In the genomic region with DNA sequence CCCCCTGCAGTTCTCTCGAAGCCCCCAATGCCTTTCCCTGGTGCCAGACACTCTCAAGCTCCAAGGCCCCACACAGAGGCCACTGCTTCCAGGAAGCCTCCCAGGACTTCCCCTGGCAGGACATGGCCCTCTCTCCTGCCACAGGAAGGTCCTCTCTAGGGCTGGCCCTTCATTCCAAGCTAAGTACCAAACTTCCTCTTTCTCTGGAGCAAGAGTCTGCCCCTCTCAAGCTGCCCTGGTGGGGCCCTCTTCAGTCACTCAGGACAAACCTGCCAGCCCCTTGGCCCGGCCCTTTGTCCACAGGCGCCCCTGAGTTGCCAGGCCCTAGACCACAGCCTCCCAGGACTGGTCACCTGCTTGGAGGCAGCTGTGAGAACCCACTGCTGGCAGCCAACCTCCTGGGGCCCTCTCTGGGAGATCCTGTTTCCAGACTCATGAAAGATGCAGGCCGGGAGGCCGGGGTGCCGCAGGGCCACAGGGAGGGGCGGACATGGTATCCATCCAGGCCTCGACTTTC, we compare ENCODE assay signal across 9 cellular contexts. TPM values are rescaled to one million over a fixed set of nuclear protein-coding genes. Genes with fewer than 3 reads are reported as not detected.
DNase-seq lines count a peak whose midpoint lies in the region; ATAC-seq lines count a peak whose summit lies in the region.
"Had no signal": no experiment of that assay in that cellular context is flagged by ENCODE, and none has a peak within 500 bp of the region (broad histone marks: within the 10 kb centered on the region; RNA-seq: fewer than 3 reads in every experiment).

No MANE protein-coding gene starts in this region.

- H3K27me3 Mint-ChIP-seq in stimulated activated naive CD8-positive, alpha-beta T cell treated with anti-CD3 and anti-CD28 coated beads, Interleukin-15, Interleukin-2, amounts not matched to agents 100 ng/mL and 50 ng/mL, for 24 hours = no peaks in the 10 kb centered on the region

- peak overlapping the region; percentile 87 for H3K27ac Mint-ChIP-seq in stimulated activated naive CD8-positive, alpha-beta T cell treated with anti-CD3 and anti-CD28 coated beads, Interleukin-15, Interleukin-2, amounts not matched to agents 100 ng/mL and 50 ng/mL, for 24 hours

- no peaks in the 10 kb centered on the region for H3K27me3 ChIP-seq in effector memory CD4-positive, alpha-beta T cell (replicated peaks; ENCODE audit: control insufficient read depth, insufficient read depth, low read length, poor library complexity, severe bottlenecking)
- H3K27me3 ChIP-seq in muscle layer of duodenum (ENCODE audit: low read depth, low read length) = no peaks in the 10 kb centered on the region

- H3K9me3 Mint-ChIP-seq in stimulated activated naive CD8-positive, alpha-beta T cell treated with anti-CD3 and anti-CD28 coated beads, Interleukin-15, Interleukin-2, amounts not matched to agents 100 ng/mL and 50 ng/mL, for 24 hours = no peaks in the 10 kb centered on the region

- peak overlapping the region; percentile 48 for H3K4me3 Mint-ChIP-seq in stimulated activated naive CD8-positive, alpha-beta T cell treated with anti-CD3 and anti-CD28 coated beads, Interleukin-15, Interleukin-2, amounts not matched to agents 100 ng/mL and 50 ng/mL, for 24 hours

- DNase-seq in stimulated activated naive CD8-positive, alpha-beta T cell treated with anti-CD3 and anti-CD28 coated beads, Interleukin-15, Interleukin-2, amounts not matched to agents 100 U/mL and 50 U/mL, for 24 hours = no peak
- no peak for DNase-seq in effector memory CD4-positive, alpha-beta T cell
- DNase-seq in HuH-7 (ENCODE audit: low spot score) = no peak
- no peak for DNase-seq in A172 (ENCODE audit: low spot score)
- no peak for DNase-seq in NCI-H2029 treated with DMSO at 0.1 percent for 48 hours (lab: John Stamatoyannopoulos, UW)
- no peak for DNase-seq in NCI-H82 (lab: John Stamatoyannopoulos, UW)
- DNase-seq: Calu3 had no signal

- H3K4me1 ChIP-seq in effector memory CD4-positive, alpha-beta T cell (ENCODE audit: control insufficient read depth, insufficient read depth, low read length, poor library complexity, severe bottlenecking) = peaks cover 30% of the 10 kb centered on the region
- H3K4me1 ChIP-seq in muscle layer of duodenum (ENCODE audit: control insufficient read depth in 1 of 2, insufficient read depth in 2 of 2, low read length in 2 of 2) = peaks cover 12 to 66% of the 10 kb centered on the region in 2 donors

- peak overlapping the region; percentile 42 for H3K27ac ChIP-seq in effector memory CD4-positive, alpha-beta T cell (ENCODE audit: insufficient read depth, low read length, poor library complexity, severe bottlenecking)
- H3K27ac ChIP-seq in muscle layer of duodenum (ENCODE audit: low read length) = peak overlapping the region; percentile 56

- no peak overlapping the region for H3K4me3 ChIP-seq in effector memory CD4-positive, alpha-beta T cell (ENCODE audit: insufficient read depth, low read depth, low read length, poor library complexity, severe bottlenecking)
- H3K4me3 ChIP-seq in muscle layer of duodenum (ENCODE audit: low read depth in 1 of 2, low read length in 2 of 2) = no peak overlapping the region

- no peak for ATAC-seq in stimulated activated naive CD8-positive, alpha-beta T cell treated with anti-CD3 and anti-CD28 coated beads, Interleukin-15, Interleukin-2, amounts not matched to agents 100 U/mL and 50 U/mL, for 24 hours

- H3K36me3 ChIP-seq in effector memory CD4-positive, alpha-beta T cell (ENCODE audit: control insufficient read depth, insufficient read depth, low read length) = peaks cover 15% of the 10 kb centered on the region
- peaks cover 4 to 18% of the 10 kb centered on the region in 2 donors for H3K36me3 ChIP-seq in muscle layer of duodenum (ENCODE audit: control insufficient read depth in 1 of 2, insufficient read depth in 2 of 2, low read length in 2 of 2)

- H3K9me3 ChIP-seq in effector memory CD4-positive, alpha-beta T cell (ENCODE audit: control insufficient read depth, low read length) = no peaks in the 10 kb centered on the region
- H3K9me3 ChIP-seq in muscle layer of duodenum (ENCODE audit: control insufficient read depth in 1 of 2, low read length in 2 of 2) = no peaks in the 10 kb centered on the region

- H3K36me3 Mint-ChIP-seq in stimulated activated naive CD8-positive, alpha-beta T cell treated with anti-CD3 and anti-CD28 coated beads, Interleukin-15, Interleukin-2, amounts not matched to agents 100 ng/mL and 50 ng/mL, for 24 hours (ENCODE audit: low read depth) = peaks cover 29% of the 10 kb centered on the region

- peaks cover 59% of the 10 kb centered on the region for H3K4me1 Mint-ChIP-seq in stimulated activated naive CD8-positive, alpha-beta T cell treated with anti-CD3 and anti-CD28 coated beads, Interleukin-15, Interleukin-2, amounts not matched to agents 100 ng/mL and 50 ng/mL, for 24 hours (ENCODE audit: low read depth)

RNA-seq across cellular contexts. Expression of gene NINJ1, which starts 6.6 kb away (rescaled TPM):
- 64.2 and 68.2 TPM in 2 replicates for total RNA-seq in A172 (2014; rRNA removed; shearing (Covaris generic))

RNA-seq across cellular contexts. Expression of gene CARD19, which starts 31.4 kb away (rescaled TPM):
- 51.7 and 74.8 TPM in 2 replicates for total RNA-seq in A172 (2014; rRNA removed; shearing (Covaris generic))

RNA-seq across cellular contexts. Expression of gene WNK2, which starts 56.5 kb away (rescaled TPM):
- total RNA-seq in A172 (2014; rRNA removed; shearing (Covaris generic)) = not detected in 2 replicates
